1 cellular context compared by ENCODE assay signal in the genomic region with DNA sequence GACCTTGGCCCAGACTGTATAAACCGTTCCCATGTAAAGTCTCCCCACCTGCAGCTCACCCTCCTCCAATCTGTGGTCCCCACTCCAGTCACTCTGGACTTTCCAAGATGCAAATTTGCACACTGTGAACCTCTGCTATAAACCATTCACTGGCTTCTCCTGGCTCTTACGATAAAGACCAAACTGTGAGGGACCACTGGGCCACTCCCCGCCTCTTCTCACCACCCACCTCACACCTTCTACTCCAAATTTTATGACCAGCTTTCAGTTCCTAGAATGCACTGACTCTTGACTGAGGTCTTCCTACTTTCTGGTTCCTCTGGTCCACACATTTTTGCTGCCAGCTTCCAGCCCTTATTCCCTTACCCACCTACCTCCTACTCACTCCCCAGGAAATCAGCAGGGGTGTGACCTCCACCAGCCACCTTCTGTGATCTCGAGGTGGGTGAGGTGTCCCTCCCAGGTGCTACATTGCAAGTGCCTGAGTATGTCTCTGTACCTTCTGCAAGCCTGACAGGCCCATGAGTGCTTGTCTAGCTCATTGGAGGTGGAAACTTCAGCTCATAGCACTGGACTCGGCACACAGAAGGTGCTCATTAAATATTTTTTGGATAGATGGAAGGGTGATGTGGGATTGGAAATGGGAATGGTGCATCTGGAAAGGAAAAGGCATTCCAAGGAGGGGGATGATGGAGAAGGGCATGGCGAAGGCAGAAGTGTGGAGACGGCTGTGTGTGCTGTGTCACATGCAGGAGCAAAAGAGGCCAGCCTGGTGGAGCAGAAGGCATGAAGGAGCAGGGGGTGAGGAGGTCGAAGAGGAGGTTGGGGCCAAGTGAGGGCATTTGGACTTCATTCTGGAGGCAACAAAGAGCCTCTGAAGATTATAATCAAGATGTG.
TF ChIP-seq lines count a peak whose summit lies in the region.

No MANE protein-coding gene starts in this region.

TF ChIP-seq in IMR-90, 13 proteins besides CTCF, POLR2A, EP300 and RAD21 (continued from another document):
- TF ChIP-seq USF2 (IDR thresholded peaks at IDR 0.05; ENCODE audit: low read depth, low read length) (no peak), FOS (IDR thresholded peaks at IDR 0.05; ENCODE audit: low read depth, low read length) (no peak), MAFK (IDR thresholded peaks at IDR 0.05; ENCODE audit: low read depth, low read length) (no peak)
